ENCODE assay signal across 1 cellular context in the genomic region with DNA sequence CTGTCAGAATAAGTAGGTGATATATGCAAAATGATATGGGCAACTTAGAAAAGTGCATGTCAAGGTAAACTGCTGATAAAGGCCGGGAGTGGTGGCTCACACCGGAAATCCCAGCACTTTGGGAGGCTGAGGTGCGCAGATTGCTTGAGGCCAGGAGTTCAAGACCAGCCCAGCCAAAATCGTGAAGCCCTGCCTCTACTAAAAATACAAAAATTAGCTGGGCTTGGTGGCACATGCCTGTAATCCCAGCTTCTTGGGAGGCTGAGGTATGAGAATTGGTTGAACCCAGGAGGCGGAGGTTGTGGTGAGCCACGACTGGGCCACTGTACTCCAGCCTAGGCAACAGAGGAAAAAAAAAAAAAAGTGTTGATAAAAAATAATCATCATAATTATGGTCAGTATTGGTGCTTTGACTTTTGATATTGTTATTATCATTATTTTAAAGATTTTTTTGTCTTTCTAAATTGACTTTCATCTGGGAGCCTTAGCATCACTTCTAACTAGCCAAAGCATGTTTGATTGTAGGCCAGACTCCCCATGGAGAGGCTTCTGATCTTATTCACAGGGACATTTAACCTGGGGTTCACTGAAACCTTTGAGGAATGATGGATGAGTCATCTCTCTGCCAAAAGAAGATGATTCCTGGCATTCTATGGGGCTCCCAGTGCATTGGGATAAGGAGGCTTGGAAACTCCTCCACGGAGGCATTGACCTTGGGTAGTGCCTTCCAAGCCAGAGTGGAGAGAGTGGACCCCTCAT.
A peak's percentile ranks its signal among the peaks of the same experiment; 100 is the strongest.
TF ChIP-seq lines count a peak whose summit lies in the region.

No MANE protein-coding gene starts in this region.

TF ChIP-seq in K562, 482 proteins besides CTCF, POLR2A, EP300 and RAD21:
- TF ChIP-seq CBFA2T3 (IDR thresholded peaks at IDR 0.05) (peak; percentile 11; the same call in 1 of the 2 replicates), HDAC3 (IDR thresholded peaks at IDR 0.05; ENCODE audit: borderline replicate concordance, partially characterized antibody) (no peak)
- TF ChIP-seq, protein P1, sequence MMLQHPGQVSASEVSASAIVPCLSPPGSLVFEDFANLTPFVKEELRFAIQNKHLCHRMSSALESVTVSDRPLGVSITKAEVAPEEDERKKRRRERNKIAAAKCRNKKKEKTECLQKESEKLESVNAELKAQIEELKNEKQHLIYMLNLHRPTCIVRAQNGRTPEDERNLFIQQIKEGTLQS (IDR thresholded peaks at IDR 0.05), result peak; percentile 29; the same call in 1 of the 2 replicates
- TF ChIP-seq, protein P1 (CRISPR knock-in tag; conservative IDR thresholded peaks at IDR 0.05), result no peak
TF ChIP-seq in K562: peak in this region for 2.
